In the genomic region with DNA sequence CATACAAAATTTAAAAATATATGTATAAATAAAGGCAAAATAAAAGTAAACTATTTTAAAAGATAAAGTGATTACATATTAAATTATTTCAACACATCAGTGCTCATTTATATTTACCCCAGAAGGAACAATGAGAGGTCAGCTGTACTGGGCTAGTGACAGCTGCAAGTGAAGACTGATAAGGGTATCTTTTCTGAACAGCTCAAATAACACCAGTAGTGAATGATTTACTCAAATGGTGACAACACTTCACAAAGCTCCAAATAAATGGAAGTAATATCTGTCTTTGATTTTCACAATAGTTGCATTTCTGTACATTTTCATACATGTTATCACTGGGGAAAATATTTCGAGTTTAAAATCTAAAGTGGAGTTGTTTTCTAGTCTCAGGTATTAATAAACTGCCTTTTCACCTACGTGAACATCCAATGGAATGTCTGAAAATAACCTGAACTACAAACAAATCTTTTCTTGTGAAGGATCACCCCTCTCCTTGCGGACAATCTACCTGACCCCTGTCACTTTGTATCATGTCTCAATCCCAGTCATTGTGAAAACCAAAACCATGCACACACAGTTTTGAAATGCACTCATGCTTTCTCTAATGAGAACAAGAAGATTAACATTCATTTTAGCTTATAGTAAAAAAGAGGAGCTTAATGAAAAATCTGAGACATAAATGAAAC, we compare ENCODE assay signal across 1 cellular context.
A peak's percentile ranks its signal among the peaks of the same experiment; 100 is the strongest.
TF ChIP-seq lines count a peak whose summit lies in the region.

No MANE protein-coding gene starts in this region.

TF ChIP-seq in HepG2, 621 proteins besides CTCF, POLR2A, EP300 and RAD21 (continued from another document):
- TF ChIP-seq, protein P1, sequence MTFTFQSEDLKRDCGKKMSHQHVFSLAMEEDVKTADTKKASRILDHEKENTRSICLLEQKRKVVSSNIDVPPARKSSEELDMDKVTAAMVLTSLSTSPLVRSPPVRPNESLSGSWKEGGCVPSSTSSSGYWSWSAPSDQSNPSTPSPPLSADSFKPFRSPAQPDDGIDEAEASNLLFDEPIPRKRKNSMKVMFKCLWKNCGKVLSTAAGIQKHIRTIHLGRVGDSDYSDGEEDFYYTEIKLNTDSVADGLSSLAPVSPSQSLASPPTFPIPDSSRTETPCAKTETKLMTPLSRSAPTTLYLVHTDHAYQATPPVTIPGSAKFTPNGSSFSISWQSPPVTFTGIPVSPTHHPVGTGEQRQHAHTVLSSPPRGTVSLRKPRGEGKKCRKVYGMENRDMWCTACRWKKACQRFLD (CRISPR knock-in tag; IDR thresholded peaks at IDR 0.05; ENCODE audit: borderline replicate concordance): no peak
- TF ChIP-seq FOXA3 (CRISPR knock-in tag; IDR thresholded peaks at IDR 0.05): 0 out of 2 replicates have a peak, but pooled peaks have one; percentile 11
- no peak for TF ChIP-seq RFX3 (CRISPR knock-in tag; IDR thresholded peaks at IDR 0.05)
- TF ChIP-seq MIXL1 (CRISPR knock-in tag; IDR thresholded peaks at IDR 0.05): no peak
- no peak for TF ChIP-seq HDAC6 (IDR thresholded peaks at IDR 0.05; ENCODE audit: low read depth, low read length)
- no peak for TF ChIP-seq ZSCAN9 (CRISPR knock-in tag; IDR thresholded peaks at IDR 0.05; ENCODE audit: borderline replicate concordance)
- no peak for TF ChIP-seq ETV5 (CRISPR knock-in tag; IDR thresholded peaks at IDR 0.05; ENCODE audit: borderline replicate concordance)
- TF ChIP-seq PRMT3 (CRISPR knock-in tag; IDR thresholded peaks at IDR 0.05; ENCODE audit: borderline replicate concordance, low read depth): no peak
- no peak for TF ChIP-seq ZNF260 (CRISPR knock-in tag; IDR thresholded peaks at IDR 0.05; ENCODE audit: borderline replicate concordance, low read depth)
- no peak for TF ChIP-seq SMYD3 (CRISPR knock-in tag; IDR thresholded peaks at IDR 0.05)
